In the genomic region with DNA sequence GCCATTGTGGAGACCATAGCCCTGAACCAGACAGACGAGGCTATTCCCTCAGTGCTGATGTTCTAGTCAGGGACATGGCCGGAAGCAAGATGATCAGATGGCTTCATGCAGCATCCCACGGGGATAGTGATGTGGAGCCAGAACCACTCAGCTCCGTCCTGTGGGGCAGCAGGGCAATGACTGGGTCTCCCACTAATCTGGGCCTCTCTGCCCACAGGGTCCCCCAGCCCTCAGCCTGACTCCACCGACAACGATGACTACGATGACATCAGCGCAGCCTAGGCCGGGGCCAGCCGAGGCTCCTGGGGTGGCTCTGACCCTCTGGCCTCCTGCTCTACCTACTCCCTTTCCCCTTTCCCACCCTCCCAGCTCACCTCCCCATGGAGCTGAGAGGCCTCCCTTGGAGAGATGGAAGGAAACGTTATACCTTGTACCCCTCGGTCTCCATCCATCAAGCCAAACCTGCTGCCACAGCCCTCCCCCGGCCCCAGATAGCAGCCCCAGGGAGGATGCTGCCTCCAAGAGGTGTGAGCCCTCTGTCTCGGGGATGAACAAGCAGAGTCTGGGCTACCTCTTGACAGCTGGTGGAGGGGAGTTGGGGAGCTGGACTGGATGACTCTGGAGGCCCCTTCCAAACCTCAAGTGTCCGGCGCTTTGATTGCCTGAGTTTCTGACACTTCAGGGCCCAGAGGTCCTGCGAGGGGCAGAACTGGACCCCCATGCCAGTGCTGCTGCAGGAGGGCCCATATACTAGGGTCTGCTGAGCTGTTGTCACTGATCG, we compare ENCODE assay signal across 1 cellular context.
TF ChIP-seq lines count a peak whose summit lies in the region.

No MANE protein-coding gene starts in this region.

TF ChIP-seq in WTC11, 78 proteins besides CTCF, POLR2A, EP300 and RAD21:
- TF ChIP-seq GABPB1 (CRISPR knock-in tag; IDR thresholded peaks at IDR 0.05) (no peak), MXD4 (CRISPR knock-in tag; IDR thresholded peaks at IDR 0.05; ENCODE audit: borderline replicate concordance) (no peak), SMAD4 (CRISPR knock-in tag; IDR thresholded peaks at IDR 0.05) (no peak), IRF2 (CRISPR knock-in tag; IDR thresholded peaks at IDR 0.05; ENCODE audit: borderline replicate concordance, low read depth) (no peak), FOXP1 (CRISPR knock-in tag; IDR thresholded peaks at IDR 0.05; ENCODE audit: borderline replicate concordance) (no peak), ZNF317 (CRISPR knock-in tag; IDR thresholded peaks at IDR 0.05; ENCODE audit: borderline replicate concordance, low read depth) (no peak), ZNF138 (CRISPR knock-in tag; conservative IDR thresholded peaks at IDR 0.05) (no peak), ZBTB43 (CRISPR knock-in tag; IDR thresholded peaks at IDR 0.05) (no peak)
- TF ChIP-seq, protein P1, sequence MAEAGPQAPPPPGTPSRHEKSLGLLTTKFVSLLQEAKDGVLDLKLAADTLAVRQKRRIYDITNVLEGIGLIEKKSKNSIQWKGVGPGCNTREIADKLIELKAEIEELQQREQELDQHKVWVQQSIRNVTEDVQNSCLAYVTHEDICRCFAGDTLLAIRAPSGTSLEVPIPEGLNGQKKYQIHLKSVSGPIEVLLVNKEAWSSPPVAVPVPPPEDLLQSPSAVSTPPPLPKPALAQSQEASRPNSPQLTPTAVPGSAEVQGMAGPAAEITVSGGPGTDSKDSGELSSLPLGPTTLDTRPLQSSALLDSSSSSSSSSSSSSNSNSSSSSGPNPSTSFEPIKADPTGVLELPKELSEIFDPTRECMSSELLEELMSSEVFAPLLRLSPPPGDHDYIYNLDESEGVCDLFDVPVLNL (CRISPR knock-in tag; IDR thresholded peaks at IDR 0.05; ENCODE audit: borderline replicate concordance, low read depth) = no peak
TF ChIP-seq in WTC11: peak in this region for 0.
